ENCODE assay signal across 1 cellular context in genomic region chr2:10089565-10090183, GRCh38.
TF ChIP-seq lines count a peak whose summit lies in the region.

No MANE protein-coding gene starts in this region.

TF ChIP-seq in GM23338, 12 proteins besides CTCF, POLR2A, EP300 and RAD21:
- no peak for TF ChIP-seq POLR2AphosphoS5 (IDR thresholded peaks at IDR 0.05; ENCODE audit: low read depth)
- no peak for TF ChIP-seq JUNB (IDR thresholded peaks at IDR 0.05; ENCODE audit: unreplicated experiment)
- TF ChIP-seq ZNF331 (CRISPR knock-in tag; IDR thresholded peaks at IDR 0.05; ENCODE audit: low read depth): no peak
- no peak for TF ChIP-seq STAT1 (IDR thresholded peaks at IDR 0.05; ENCODE audit: unreplicated experiment)
- TF ChIP-seq, protein P1, sequence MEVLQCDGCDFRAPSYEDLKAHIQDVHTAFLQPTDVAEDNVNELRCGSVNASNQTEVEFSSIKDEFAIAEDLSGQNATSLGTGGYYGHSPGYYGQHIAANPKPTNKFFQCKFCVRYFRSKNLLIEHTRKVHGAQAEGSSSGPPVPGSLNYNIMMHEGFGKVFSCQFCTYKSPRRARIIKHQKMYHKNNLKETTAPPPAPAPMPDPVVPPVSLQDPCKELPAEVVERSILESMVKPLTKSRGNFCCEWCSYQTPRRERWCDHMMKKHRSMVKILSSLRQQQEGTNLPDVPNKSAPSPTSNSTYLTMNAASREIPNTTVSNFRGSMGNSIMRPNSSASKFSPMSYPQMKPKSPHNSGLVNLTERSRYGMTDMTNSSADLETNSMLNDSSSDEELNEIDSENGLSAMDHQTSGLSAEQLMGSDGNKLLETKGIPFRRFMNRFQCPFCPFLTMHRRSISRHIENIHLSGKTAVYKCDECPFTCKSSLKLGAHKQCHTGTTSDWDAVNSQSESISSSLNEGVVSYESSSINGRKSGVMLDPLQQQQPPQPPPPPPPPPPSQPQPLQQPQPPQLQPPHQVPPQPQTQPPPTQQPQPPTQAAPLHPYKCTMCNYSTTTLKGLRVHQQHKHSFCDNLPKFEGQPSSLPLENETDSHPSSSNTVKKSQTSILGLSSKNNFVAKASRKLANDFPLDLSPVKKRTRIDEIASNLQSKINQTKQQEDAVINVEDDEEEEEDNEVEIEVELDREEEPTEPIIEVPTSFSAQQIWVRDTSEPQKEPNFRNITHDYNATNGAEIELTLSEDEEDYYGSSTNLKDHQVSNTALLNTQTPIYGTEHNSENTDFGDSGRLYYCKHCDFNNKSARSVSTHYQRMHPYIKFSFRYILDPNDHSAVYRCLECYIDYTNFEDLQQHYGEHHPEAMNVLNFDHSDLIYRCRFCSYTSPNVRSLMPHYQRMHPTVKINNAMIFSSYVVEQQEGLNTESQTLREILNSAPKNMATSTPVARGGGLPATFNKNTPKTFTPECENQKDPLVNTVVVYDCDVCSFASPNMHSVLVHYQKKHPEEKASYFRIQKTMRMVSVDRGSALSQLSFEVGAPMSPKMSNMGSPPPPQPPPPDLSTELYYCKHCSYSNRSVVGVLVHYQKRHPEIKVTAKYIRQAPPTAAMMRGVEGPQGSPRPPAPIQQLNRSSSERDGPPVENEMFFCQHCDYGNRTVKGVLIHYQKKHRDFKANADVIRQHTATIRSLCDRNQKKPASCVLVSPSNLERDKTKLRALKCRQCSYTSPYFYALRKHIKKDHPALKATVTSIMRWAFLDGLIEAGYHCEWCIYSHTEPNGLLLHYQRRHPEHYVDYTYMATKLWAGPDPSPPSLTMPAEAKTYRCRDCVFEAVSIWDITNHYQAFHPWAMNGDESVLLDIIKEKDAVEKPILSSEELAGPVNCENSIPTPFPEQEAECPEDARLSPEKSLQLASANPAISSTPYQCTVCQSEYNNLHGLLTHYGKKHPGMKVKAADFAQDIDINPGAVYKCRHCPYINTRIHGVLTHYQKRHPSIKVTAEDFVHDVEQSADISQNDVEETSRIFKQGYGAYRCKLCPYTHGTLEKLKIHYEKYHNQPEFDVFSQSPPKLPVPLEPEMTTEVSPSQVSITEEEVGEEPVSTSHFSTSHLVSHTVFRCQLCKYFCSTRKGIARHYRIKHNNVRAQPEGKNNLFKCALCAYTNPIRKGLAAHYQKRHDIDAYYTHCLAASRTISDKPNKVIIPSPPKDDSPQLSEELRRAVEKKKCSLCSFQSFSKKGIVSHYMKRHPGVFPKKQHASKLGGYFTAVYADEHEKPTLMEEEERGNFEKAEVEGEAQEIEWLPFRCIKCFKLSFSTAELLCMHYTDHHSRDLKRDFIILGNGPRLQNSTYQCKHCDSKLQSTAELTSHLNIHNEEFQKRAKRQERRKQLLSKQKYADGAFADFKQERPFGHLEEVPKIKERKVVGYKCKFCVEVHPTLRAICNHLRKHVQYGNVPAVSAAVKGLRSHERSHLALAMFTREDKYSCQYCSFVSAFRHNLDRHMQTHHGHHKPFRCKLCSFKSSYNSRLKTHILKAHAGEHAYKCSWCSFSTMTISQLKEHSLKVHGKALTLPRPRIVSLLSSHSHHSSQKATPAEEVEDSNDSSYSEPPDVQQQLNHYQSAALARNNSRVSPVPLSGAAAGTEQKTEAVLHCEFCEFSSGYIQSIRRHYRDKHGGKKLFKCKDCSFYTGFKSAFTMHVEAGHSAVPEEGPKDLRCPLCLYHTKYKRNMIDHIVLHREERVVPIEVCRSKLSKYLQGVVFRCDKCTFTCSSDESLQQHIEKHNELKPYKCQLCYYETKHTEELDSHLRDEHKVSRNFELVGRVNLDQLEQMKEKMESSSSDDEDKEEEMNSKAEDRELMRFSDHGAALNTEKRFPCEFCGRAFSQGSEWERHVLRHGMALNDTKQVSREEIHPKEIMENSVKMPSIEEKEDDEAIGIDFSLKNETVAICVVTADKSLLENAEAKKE (CRISPR knock-in tag; IDR thresholded peaks at IDR 0.05): no peak
- TF ChIP-seq EZH2phosphoT487 (IDR thresholded peaks at IDR 0.05; ENCODE audit: unreplicated experiment): no peak
- TF ChIP-seq ETS1 (IDR thresholded peaks at IDR 0.05): no peak
- no peak for TF ChIP-seq ZNF114 (CRISPR knock-in tag; IDR thresholded peaks at IDR 0.05)
- TF ChIP-seq CREB1 (CRISPR knock-in tag; IDR thresholded peaks at IDR 0.05; ENCODE audit: low read depth): no peak
